ENCODE assay signal across 1 cellular context in the genomic region with DNA sequence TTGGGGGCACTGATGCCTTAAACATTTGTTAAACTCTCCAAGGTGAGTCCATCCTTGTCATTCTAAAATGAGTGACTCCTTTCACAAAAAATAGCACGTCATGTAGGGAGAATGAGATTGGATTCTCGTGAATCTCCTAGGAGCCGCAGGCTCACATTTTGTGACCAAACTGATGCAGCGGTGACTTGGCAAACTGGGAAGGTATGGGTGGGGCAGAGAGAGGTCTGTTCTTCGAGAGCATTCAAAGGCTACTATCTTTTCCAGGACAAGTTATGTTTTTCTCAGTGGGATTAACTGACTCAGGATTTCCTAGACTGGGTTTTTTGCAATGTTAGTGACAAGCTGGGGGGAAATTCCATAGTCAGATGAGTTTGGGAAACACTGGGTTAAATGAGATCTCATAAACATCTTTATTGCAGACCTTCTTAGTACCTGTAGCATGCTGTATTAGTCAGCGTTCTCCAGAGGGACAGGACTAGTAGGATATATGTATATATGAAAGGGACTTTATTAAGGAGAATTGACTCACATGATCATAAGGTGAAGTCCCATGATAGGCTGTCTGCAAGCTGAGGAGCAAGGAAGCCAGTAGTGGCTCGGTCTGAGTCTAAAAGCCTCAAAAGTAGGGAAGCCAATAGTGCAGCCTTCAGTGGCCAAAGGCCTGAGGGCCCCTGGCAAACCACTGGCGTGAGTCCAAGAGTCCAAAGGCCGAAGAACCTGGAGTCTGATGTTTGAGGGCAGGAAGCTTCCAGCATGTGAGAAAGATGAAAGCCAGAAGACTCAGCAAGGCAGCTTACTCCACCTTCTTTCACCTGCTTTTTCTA.
A peak's percentile ranks its signal among the peaks of the same experiment; 100 is the strongest.
TF ChIP-seq lines count a peak whose summit lies in the region.

No MANE protein-coding gene starts in this region.

TF ChIP-seq in HepG2, 621 proteins besides CTCF, POLR2A, EP300 and RAD21 (continued from another document and continues in another):
- TF ChIP-seq MBNL3 (CRISPR knock-in tag; conservative IDR thresholded peaks at IDR 0.05): no peak
- TF ChIP-seq ZBTB1 (CRISPR knock-in tag; IDR thresholded peaks at IDR 0.05; ENCODE audit: borderline replicate concordance): no peak
- TF ChIP-seq, protein P1, sequence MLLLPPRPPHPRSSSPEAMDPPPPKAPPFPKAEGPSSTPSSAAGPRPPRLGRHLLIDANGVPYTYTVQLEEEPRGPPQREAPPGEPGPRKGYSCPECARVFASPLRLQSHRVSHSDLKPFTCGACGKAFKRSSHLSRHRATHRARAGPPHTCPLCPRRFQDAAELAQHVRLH (CRISPR knock-in tag; IDR thresholded peaks at IDR 0.05; ENCODE audit: borderline replicate concordance, low read depth): no peak
- no peak for TF ChIP-seq ZNF101 (CRISPR knock-in tag; IDR thresholded peaks at IDR 0.05; ENCODE audit: borderline replicate concordance, low read depth)
- TF ChIP-seq, protein P2, sequence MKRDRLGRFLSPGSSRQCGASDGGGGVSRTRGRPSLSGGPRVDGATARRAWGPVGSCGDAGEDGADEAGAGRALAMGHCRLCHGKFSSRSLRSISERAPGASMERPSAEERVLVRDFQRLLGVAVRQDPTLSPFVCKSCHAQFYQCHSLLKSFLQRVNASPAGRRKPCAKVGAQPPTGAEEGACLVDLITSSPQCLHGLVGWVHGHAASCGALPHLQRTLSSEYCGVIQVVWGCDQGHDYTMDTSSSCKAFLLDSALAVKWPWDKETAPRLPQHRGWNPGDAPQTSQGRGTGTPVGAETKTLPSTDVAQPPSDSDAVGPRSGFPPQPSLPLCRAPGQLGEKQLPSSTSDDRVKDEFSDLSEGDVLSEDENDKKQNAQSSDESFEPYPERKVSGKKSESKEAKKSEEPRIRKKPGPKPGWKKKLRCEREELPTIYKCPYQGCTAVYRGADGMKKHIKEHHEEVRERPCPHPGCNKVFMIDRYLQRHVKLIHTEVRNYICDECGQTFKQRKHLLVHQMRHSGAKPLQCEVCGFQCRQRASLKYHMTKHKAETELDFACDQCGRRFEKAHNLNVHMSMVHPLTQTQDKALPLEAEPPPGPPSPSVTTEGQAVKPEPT (CRISPR knock-in tag; IDR thresholded peaks at IDR 0.05; ENCODE audit: low read depth): no peak
- no peak for TF ChIP-seq HCFC1 (IDR thresholded peaks at IDR 0.05; ENCODE audit: low read depth, low read length)
- TF ChIP-seq, protein P3, sequence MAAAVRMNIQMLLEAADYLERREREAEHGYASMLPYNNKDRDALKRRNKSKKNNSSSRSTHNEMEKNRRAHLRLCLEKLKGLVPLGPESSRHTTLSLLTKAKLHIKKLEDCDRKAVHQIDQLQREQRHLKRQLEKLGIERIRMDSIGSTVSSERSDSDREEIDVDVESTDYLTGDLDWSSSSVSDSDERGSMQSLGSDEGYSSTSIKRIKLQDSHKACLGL (CRISPR knock-in tag; IDR thresholded peaks at IDR 0.05): no peak
- TF ChIP-seq RXRB (CRISPR knock-in tag; IDR thresholded peaks at IDR 0.05; ENCODE audit: borderline replicate concordance): 0 out of 2 replicates have a peak, but pooled peaks have one; percentile 32
- TF ChIP-seq, protein P4, sequence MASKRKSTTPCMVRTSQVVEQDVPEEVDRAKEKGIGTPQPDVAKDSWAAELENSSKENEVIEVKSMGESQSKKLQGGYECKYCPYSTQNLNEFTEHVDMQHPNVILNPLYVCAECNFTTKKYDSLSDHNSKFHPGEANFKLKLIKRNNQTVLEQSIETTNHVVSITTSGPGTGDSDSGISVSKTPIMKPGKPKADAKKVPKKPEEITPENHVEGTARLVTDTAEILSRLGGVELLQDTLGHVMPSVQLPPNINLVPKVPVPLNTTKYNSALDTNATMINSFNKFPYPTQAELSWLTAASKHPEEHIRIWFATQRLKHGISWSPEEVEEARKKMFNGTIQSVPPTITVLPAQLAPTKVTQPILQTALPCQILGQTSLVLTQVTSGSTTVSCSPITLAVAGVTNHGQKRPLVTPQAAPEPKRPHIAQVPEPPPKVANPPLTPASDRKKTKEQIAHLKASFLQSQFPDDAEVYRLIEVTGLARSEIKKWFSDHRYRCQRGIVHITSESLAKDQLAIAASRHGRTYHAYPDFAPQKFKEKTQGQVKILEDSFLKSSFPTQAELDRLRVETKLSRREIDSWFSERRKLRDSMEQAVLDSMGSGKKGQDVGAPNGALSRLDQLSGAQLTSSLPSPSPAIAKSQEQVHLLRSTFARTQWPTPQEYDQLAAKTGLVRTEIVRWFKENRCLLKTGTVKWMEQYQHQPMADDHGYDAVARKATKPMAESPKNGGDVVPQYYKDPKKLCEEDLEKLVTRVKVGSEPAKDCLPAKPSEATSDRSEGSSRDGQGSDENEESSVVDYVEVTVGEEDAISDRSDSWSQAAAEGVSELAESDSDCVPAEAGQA (IDR thresholded peaks at IDR 0.05; ENCODE audit: low read depth): no peak
- TF ChIP-seq, protein P4 (CRISPR knock-in tag; IDR thresholded peaks at IDR 0.05; ENCODE audit: borderline replicate concordance): no peak
- TF ChIP-seq ZFP82 (CRISPR knock-in tag; IDR thresholded peaks at IDR 0.05; ENCODE audit: borderline replicate concordance): no peak
- peak; percentile 66; the same call in 1 of the 2 replicates for TF ChIP-seq SALL1 (CRISPR knock-in tag; IDR thresholded peaks at IDR 0.05)
- peak; percentile 24; the same call in 1 of the 2 replicates for TF ChIP-seq REPIN1 (CRISPR knock-in tag; IDR thresholded peaks at IDR 0.05; ENCODE audit: borderline replicate concordance, low read depth)
- TF ChIP-seq, protein P5, sequence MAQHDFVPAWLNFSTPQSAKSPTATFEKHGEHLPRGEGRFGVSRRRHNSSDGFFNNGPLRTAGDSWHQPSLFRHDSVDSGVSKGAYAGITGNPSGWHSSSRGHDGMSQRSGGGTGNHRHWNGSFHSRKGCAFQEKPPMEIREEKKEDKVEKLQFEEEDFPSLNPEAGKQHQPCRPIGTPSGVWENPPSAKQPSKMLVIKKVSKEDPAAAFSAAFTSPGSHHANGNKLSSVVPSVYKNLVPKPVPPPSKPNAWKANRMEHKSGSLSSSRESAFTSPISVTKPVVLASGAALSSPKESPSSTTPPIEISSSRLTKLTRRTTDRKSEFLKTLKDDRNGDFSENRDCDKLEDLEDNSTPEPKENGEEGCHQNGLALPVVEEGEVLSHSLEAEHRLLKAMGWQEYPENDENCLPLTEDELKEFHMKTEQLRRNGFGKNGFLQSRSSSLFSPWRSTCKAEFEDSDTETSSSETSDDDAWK (CRISPR knock-in tag; IDR thresholded peaks at IDR 0.05): no peak
- TF ChIP-seq, protein P6, sequence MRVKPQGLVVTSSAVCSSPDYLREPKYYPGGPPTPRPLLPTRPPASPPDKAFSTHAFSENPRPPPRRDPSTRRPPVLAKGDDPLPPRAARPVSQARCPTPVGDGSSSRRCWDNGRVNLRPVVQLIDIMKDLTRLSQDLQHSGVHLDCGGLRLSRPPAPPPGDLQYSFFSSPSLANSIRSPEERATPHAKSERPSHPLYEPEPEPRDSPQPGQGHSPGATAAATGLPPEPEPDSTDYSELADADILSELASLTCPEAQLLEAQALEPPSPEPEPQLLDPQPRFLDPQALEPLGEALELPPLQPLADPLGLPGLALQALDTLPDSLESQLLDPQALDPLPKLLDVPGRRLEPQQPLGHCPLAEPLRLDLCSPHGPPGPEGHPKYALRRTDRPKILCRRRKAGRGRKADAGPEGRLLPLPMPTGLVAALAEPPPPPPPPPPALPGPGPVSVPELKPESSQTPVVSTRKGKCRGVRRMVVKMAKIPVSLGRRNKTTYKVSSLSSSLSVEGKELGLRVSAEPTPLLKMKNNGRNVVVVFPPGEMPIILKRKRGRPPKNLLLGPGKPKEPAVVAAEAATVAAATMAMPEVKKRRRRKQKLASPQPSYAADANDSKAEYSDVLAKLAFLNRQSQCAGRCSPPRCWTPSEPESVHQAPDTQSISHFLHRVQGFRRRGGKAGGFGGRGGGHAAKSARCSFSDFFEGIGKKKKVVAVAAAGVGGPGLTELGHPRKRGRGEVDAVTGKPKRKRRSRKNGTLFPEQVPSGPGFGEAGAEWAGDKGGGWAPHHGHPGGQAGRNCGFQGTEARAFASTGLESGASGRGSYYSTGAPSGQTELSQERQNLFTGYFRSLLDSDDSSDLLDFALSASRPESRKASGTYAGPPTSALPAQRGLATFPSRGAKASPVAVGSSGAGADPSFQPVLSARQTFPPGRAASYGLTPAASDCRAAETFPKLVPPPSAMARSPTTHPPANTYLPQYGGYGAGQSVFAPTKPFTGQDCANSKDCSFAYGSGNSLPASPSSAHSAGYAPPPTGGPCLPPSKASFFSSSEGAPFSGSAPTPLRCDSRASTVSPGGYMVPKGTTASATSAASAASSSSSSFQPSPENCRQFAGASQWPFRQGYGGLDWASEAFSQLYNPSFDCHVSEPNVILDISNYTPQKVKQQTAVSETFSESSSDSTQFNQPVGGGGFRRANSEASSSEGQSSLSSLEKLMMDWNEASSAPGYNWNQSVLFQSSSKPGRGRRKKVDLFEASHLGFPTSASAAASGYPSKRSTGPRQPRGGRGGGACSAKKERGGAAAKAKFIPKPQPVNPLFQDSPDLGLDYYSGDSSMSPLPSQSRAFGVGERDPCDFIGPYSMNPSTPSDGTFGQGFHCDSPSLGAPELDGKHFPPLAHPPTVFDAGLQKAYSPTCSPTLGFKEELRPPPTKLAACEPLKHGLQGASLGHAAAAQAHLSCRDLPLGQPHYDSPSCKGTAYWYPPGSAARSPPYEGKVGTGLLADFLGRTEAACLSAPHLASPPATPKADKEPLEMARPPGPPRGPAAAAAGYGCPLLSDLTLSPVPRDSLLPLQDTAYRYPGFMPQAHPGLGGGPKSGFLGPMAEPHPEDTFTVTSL (CRISPR knock-in tag; IDR thresholded peaks at IDR 0.05; ENCODE audit: borderline replicate concordance): no peak
- no peak for TF ChIP-seq ZNF224 (CRISPR knock-in tag; IDR thresholded peaks at IDR 0.05)
- TF ChIP-seq, protein P7, sequence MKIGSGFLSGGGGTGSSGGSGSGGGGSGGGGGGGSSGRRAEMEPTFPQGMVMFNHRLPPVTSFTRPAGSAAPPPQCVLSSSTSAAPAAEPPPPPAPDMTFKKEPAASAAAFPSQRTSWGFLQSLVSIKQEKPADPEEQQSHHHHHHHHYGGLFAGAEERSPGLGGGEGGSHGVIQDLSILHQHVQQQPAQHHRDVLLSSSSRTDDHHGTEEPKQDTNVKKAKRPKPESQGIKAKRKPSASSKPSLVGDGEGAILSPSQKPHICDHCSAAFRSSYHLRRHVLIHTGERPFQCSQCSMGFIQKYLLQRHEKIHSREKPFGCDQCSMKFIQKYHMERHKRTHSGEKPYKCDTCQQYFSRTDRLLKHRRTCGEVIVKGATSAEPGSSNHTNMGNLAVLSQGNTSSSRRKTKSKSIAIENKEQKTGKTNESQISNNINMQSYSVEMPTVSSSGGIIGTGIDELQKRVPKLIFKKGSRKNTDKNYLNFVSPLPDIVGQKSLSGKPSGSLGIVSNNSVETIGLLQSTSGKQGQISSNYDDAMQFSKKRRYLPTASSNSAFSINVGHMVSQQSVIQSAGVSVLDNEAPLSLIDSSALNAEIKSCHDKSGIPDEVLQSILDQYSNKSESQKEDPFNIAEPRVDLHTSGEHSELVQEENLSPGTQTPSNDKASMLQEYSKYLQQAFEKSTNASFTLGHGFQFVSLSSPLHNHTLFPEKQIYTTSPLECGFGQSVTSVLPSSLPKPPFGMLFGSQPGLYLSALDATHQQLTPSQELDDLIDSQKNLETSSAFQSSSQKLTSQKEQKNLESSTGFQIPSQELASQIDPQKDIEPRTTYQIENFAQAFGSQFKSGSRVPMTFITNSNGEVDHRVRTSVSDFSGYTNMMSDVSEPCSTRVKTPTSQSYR (CRISPR knock-in tag; IDR thresholded peaks at IDR 0.05; ENCODE audit: borderline replicate concordance): no peak
- TF ChIP-seq RFX3 (CRISPR knock-in tag; IDR thresholded peaks at IDR 0.05): no peak
- 0 out of 2 replicates have a peak, but pooled peaks have one; percentile 19 for TF ChIP-seq SMAD3 (CRISPR knock-in tag; IDR thresholded peaks at IDR 0.05)
- no peak for TF ChIP-seq TP53 (CRISPR knock-in tag; conservative IDR thresholded peaks at IDR 0.05)
- TF ChIP-seq, protein P8, sequence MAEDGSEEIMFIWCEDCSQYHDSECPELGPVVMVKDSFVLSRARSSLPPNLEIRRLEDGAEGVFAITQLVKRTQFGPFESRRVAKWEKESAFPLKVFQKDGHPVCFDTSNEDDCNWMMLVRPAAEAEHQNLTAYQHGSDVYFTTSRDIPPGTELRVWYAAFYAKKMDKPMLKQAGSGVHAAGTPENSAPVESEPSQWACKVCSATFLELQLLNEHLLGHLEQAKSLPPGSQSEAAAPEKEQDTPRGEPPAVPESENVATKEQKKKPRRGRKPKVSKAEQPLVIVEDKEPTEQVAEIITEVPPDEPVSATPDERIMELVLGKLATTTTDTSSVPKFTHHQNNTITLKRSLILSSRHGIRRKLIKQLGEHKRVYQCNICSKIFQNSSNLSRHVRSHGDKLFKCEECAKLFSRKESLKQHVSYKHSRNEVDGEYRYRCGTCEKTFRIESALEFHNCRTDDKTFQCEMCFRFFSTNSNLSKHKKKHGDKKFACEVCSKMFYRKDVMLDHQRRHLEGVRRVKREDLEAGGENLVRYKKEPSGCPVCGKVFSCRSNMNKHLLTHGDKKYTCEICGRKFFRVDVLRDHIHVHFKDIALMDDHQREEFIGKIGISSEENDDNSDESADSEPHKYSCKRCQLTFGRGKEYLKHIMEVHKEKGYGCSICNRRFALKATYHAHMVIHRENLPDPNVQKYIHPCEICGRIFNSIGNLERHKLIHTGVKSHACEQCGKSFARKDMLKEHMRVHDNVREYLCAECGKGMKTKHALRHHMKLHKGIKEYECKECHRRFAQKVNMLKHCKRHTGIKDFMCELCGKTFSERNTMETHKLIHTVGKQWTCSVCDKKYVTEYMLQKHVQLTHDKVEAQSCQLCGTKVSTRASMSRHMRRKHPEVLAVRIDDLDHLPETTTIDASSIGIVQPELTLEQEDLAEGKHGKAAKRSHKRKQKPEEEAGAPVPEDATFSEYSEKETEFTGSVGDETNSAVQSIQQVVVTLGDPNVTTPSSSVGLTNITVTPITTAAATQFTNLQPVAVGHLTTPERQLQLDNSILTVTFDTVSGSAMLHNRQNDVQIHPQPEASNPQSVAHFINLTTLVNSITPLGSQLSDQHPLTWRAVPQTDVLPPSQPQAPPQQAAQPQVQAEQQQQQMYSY (CRISPR knock-in tag; IDR thresholded peaks at IDR 0.05): no peak
